1 cellular context compared by ENCODE assay signal in genomic region chr3:9448643-9449042, GRCh38.
TF ChIP-seq lines count a peak whose summit lies in the region.

No MANE protein-coding gene starts in this region.

TF ChIP-seq in SK-N-SH treated with all-trans-retinoic acid at 6 μM for 48 hours, 23 proteins besides CTCF, POLR2A, EP300 and RAD21 (continued from another document):
- TF ChIP-seq POU6F1 (CRISPR knock-in tag; IDR thresholded peaks at IDR 0.05; ENCODE audit: borderline replicate concordance, low read depth) = no peak
- no peak for TF ChIP-seq CSDC2 (CRISPR knock-in tag; IDR thresholded peaks at IDR 0.05)
- TF ChIP-seq SNAI2 (CRISPR knock-in tag; IDR thresholded peaks at IDR 0.05) = no peak
TF ChIP-seq in SK-N-SH treated with all-trans-retinoic acid at 6 μM for 48 hours: peak in this region for 0.
